Comparison of ENCODE assay signal across 17 cellular contexts in the genomic region with DNA sequence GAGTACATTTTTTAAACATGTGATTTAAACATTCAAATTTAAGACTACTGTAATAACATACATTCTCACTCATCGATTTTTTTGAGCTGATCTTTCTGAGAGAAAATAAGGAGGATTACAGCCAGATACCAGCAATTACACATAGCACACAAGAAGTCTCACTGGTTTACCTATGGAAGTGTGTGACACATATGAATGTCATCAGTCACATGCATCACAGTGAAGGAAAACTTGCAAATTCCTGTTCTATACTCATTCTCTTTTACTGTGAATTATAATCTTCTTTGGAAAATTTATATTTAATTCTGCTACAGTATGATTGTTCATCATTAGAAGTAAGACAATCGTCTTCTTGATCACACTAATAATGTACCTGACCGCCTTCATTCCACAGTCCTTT. TPM values are rescaled to one million over a fixed set of nuclear protein-coding genes. Genes with fewer than 3 reads are reported as not detected.
A peak's percentile ranks its signal among the peaks of the same experiment; 100 is the strongest.
DNase-seq lines count a peak whose midpoint lies in the region; ATAC-seq and TF ChIP-seq lines count a peak whose summit lies in the region.
"Had no signal": no experiment of that assay in that cellular context is flagged by ENCODE, and none has a peak within 500 bp of the region (broad histone marks: within the 10 kb centered on the region; RNA-seq: fewer than 3 reads in every experiment).

No MANE protein-coding gene starts in this region.

- TF ChIP-seq CTCF in mammary epithelial cell (conservative IDR thresholded peaks at IDR 0.05 in 1 of 2, IDR thresholded peaks at IDR 0.05 in 1 of 2; ENCODE audit: extremely low read depth in 1 of 2, insufficient read depth in 1 of 2, low read depth in 1 of 2, low read length in 2 of 2) (no peak), breast epithelium (IDR thresholded peaks at IDR 0.05) (no peak), activated B cell treated with CpG ODN at 0.5 μM for 24 hours (IDR thresholded peaks at IDR 0.05) (no peak)

- H3K27ac ChIP-seq in mammary epithelial cell (ENCODE audit: insufficient read depth, low read depth, low read length) (no peak overlapping the region), breast epithelium (no peak overlapping the region), epithelial cell of prostate (peak overlapping the region; percentile 35)
- H3K27ac ChIP-seq: 22Rv1; BLaER1 treated with 17β-estradiol and CSF1 and Interleukin-3, amounts not matched to agents 10 nM and 100 nM had no signal

- no peak overlapping the region for H2AFZ ChIP-seq in mammary epithelial cell (ENCODE audit: low read depth, low read length)

- H3K9me3 ChIP-seq in mammary epithelial cell (replicated peaks; ENCODE audit: insufficient read depth, low read length) (no peaks in the 10 kb centered on the region), breast epithelium (no peaks in the 10 kb centered on the region)
- H3K9me3 ChIP-seq: Caco-2 had no signal

- peak overlapping the region; percentile 63 for H3K27ac Mint-ChIP-seq in activated B cell treated with CpG ODN at 0.5 μM for 24 hours
- H3K27ac Mint-ChIP-seq: B cell; CD8-positive, alpha-beta T cell; HFFc6 had no signal

- dilution Hi-C loops in mammary epithelial cell (cut with HindIII; ENCODE audit: low sequenced_read_pairs), result no loop called here

- H3K9me3 Mint-ChIP-seq in activated B cell treated with CpG ODN at 0.5 μM for 24 hours, result no peaks in the 10 kb centered on the region
- H3K9me3 Mint-ChIP-seq: CD8-positive, alpha-beta T cell; HFFc6 had no signal

- H3K36me3 ChIP-seq in mammary epithelial cell (ENCODE audit: insufficient read depth, low read length) (no peaks in the 10 kb centered on the region), breast epithelium (no peaks in the 10 kb centered on the region)
- H3K36me3 ChIP-seq: BLaER1 treated with 17β-estradiol and CSF1 and Interleukin-3, amounts not matched to agents 10 nM and 100 nM had no signal

- POLR2A ChIA-PET in activated B cell treated with CpG ODN at 0.5 μM for 24 hours (lab: Charles Lee), result interaction anchor here (1.2 kb wide), 1 partner anchor 11 kb away, joined by 4 read pairs; no protein-coding TSS in a partner anchor

- 71% methylated on average over 3 of the region's 3 CpGs for WGBS in mammary epithelial cell (ENCODE audit: low coverage, missing lambda C conversion rate)

- no peaks in the 10 kb centered on the region for H3K27me3 Mint-ChIP-seq in activated B cell treated with CpG ODN at 0.5 μM for 24 hours
- H3K27me3 Mint-ChIP-seq: B cell had no signal

- no peaks in the 10 kb centered on the region for H3K79me2 ChIP-seq in mammary epithelial cell (ENCODE audit: insufficient read depth, low read length)

- no peaks in the 10 kb centered on the region for H3K4me1 ChIP-seq in mammary epithelial cell (ENCODE audit: insufficient read depth, low read length)
- no peaks in the 10 kb centered on the region for H3K4me1 ChIP-seq in breast epithelium
- H3K4me1 ChIP-seq: Caco-2 had no signal

- H3K4me3 Mint-ChIP-seq in activated B cell treated with CpG ODN at 0.5 μM for 24 hours, result no peak overlapping the region
- H3K4me3 Mint-ChIP-seq: B cell; CD8-positive, alpha-beta T cell; HFFc6 had no signal

- H4K20me1 ChIP-seq in mammary epithelial cell (ENCODE audit: insufficient read depth, low read length), result no peaks in the 10 kb centered on the region
- H4K20me1 ChIP-seq: BLaER1 treated with 17β-estradiol and CSF1 and Interleukin-3, amounts not matched to agents 10 nM and 100 nM had no signal

- H3K9ac ChIP-seq in mammary epithelial cell (ENCODE audit: insufficient read depth, low read length), result no peak overlapping the region
- H3K9ac ChIP-seq: BLaER1 treated with 17β-estradiol and CSF1 and Interleukin-3, amounts not matched to agents 10 nM and 100 nM had no signal

- BruUV-seq in mammary epithelial cell (replicated peaks; lab: Mats Ljungman, UMichigan), result no TSS peak

- ATAC-seq in activated B cell treated with CpG ODN at 0.5 μM for 24 hours (ENCODE audit: low read depth) (no peak), HG02571 (IDR thresholded peaks at IDR 0.05; ENCODE audit: unreplicated experiment) (no peak)
- ATAC-seq: CD8-positive, alpha-beta T cell; HCT116 had no signal

- H3K4me3 ChIP-seq in mammary epithelial cell (replicated peaks in 1 of 3; ENCODE audit: insufficient read depth in 1 of 3, low read depth in 2 of 3, low read length in 3 of 3) (no peak overlapping the region), breast epithelium (no peak overlapping the region)
- H3K4me3 ChIP-seq: BLaER1 treated with 17β-estradiol and CSF1 and Interleukin-3, amounts not matched to agents 10 nM and 100 nM had no signal

- H3K4me2 ChIP-seq in mammary epithelial cell (ENCODE audit: insufficient read depth, low read depth, low read length), result no peak overlapping the region
- H3K4me2 ChIP-seq: BLaER1 treated with 17β-estradiol and CSF1 and Interleukin-3, amounts not matched to agents 10 nM and 100 nM had no signal

- CTCF ChIA-PET in mammary epithelial cell (lab: Charles Lee; ENCODE audit: low non-redundant PET), result no interaction called here
- CTCF ChIA-PET in activated B cell treated with CpG ODN at 0.5 μM for 24 hours (lab: Charles Lee), result interaction anchor here (1.5 kb wide), 1 partner anchor 11 kb away, joined by 4 read pairs; no protein-coding TSS in a partner anchor

- peaks cover 70% of the 10 kb centered on the region for H3K4me1 Mint-ChIP-seq in activated B cell treated with CpG ODN at 0.5 μM for 24 hours

- in situ Hi-C loops in mammary epithelial cell (cut with MboI; ENCODE audit: low sequenced_read_pairs in 2 of 2), result no loop called here

- H3K27me3 ChIP-seq in mammary epithelial cell (ENCODE audit: insufficient read depth, low read length) (no peaks in the 10 kb centered on the region), breast epithelium (no peaks in the 10 kb centered on the region)
- H3K27me3 ChIP-seq: BLaER1 treated with 17β-estradiol and CSF1 and Interleukin-3, amounts not matched to agents 10 nM and 100 nM had no signal

- TF ChIP-seq POLR2A in breast epithelium (IDR thresholded peaks at IDR 0.05), result no peak

- H3K36me3 Mint-ChIP-seq in activated B cell treated with CpG ODN at 0.5 μM for 24 hours (ENCODE audit: low read depth), result no peaks in the 10 kb centered on the region
- H3K36me3 Mint-ChIP-seq: CD8-positive, alpha-beta T cell had no signal

- intact Hi-C loops in mammary epithelial cell (cut with micrococcal nuclease), result loop anchor here (5.0 kb wide), 1 partner anchor 93 kb away; no protein-coding TSS in a partner anchor
- intact Hi-C loops in breast epithelium (cut with DNase I; ENCODE audit: low total_unique reads), result no loop called here
- intact Hi-C loops in activated B cell treated with CpG ODN at 0.5 μM for 24 hours (cut with micrococcal nuclease), result no loop called here

- DNase-seq in mammary epithelial cell (peak; percentile 47), breast epithelium (ENCODE audit: low spot score in 2 of 2) (no peak), activated B cell treated with CpG ODN at 0.5 μM for 24 hours (no peak), epithelial cell of prostate (ENCODE audit: low read depth, low spot score) (no peak), GM19238 (ENCODE audit: insufficient read length, low spot score) (no peak), NCI-H1048 (lab: John Stamatoyannopoulos, UW) (no peak)
- DNase-seq: Caco-2; CD8-positive, alpha-beta T cell; GDM1; GOT3; H7; HFFc6 had no signal

RNA-seq across cellular contexts. Expression of gene BMP2K, which starts 21.3 kb away (rescaled TPM):
- total RNA-seq in mammary epithelial cell (10 to 100 TPM; 38.0 to 65.3 TPM), breast epithelium (100 to 1,000 TPM in 1 of 3 donors, 10 to 100 TPM in 2; 42.3 to 134 (median 42.4) TPM), activated B cell treated with CpG ODN at 0.5 μM for 24 hours (112 and 135 TPM in 2 replicates)
- 22.2 TPM for polyA plus RNA-seq in mammary epithelial cell
- 26.8 TPM for polyA minus RNA-seq in mammary epithelial cell
